ENCODE assay signal across 10 cellular contexts in the genomic region with DNA sequence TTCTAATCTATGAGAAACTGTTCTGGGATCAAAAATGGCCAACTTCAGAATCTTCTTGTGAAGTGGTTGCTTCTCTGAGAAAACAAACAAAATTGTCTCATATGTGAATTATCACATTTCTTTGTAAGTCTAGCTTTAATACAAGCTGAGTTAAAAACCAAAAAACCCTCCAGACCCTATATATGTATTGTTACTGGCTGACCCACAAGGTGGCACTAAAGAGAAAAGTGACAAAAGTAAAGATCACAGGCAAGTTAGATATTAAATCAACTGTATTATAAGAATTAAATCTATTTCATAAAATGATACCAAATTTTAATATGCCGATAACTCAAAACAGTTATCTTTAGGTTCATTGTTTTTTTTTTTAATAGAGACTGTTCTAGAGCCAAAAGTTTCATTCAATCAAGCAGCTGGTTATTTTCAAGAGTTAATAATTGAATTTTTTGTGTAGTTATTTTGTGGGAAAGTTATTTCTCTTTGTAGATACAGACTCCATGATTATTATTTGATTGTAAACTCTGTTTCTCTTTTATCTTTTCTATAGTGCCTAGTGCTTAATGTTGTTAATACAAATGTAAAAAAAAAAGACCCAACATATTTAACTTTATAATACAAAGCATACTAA. TPM values are rescaled to one million over a fixed set of nuclear protein-coding genes. Genes with fewer than 3 reads are reported as not detected.
DNase-seq lines count a peak whose midpoint lies in the region; ATAC-seq, FAIRE-seq and TF ChIP-seq lines count a peak whose summit lies in the region.
"Had no signal": no experiment of that assay in that cellular context is flagged by ENCODE, and none has a peak within 500 bp of the region (broad histone marks: within the 10 kb centered on the region; RNA-seq: fewer than 3 reads in every experiment).

No MANE protein-coding gene starts in this region.

- intact Hi-C loops in kidney (cut with DNase I): no loop called here

- peak; percentile 91 for FAIRE-seq in kidney (lab: Jason Lieb, UNC)

- H3K27me3 ChIP-seq in BE2C (peaks cover 2% of the 10 kb centered on the region), HAP-1 (ENCODE audit: low read depth) (no peaks in the 10 kb centered on the region)
- H3K27me3 ChIP-seq: right atrium auricular region had no signal

- in situ Hi-C loops in HAP-1 (cut with MboI; ENCODE audit: low sequenced_read_pairs): no loop called here

- DNase-seq in BE2C (no peak), HAP-1 (ENCODE audit: low spot score in 2 of 2) (peak; percentile 15 to 33), kidney (no peak), mucosa of gallbladder (ENCODE audit: low spot score) (no peak)
- no peak for DNase-seq in stimulated activated CD4-positive, alpha-beta T cell treated with anti-CD3 and anti-CD28 coated beads, Interleukin-4, amount 100 ng/mL, for 24 hours

- TF ChIP-seq CTCF in BE2C (IDR thresholded peaks at IDR 0.05; ENCODE audit: low read depth, low read length) (peak; percentile 54), kidney (IDR thresholded peaks at IDR 0.05; ENCODE audit: borderline replicate concordance, extremely low read depth, insufficient read depth) (peak; percentile 31)

- no peak overlapping the region for H3K9ac ChIP-seq in kidney (ENCODE audit: low read length in 2 of 2)

- H3K9me3 ChIP-seq in BE2C (no peaks in the 10 kb centered on the region), HAP-1 (no peaks in the 10 kb centered on the region), kidney (ENCODE audit: control insufficient read depth in 1 of 2, low read length in 2 of 2) (no peaks in the 10 kb centered on the region)
- H3K9me3 ChIP-seq: right atrium auricular region had no signal

- H3K4me1 ChIP-seq in BE2C (no peaks in the 10 kb centered on the region), HAP-1 (peaks cover under 1% of the 10 kb centered on the region; the same call in 1 of the 2 replicates), kidney (ENCODE audit: control insufficient read depth in 1 of 2, insufficient read depth in 1 of 2, low read depth in 1 of 2, low read length in 2 of 2) (peaks cover 3 to 21% of the 10 kb centered on the region in 2 donors)
- H3K4me1 ChIP-seq: right atrium auricular region had no signal

- H3K4me3 ChIP-seq in BE2C (ENCODE audit: low read depth, low read length) (no peak overlapping the region), HAP-1 (no peak overlapping the region), kidney (ENCODE audit: low read length in 2 of 2) (no peak overlapping the region)
- H3K4me3 ChIP-seq: right atrium auricular region had no signal

- ATAC-seq in SK-N-SH treated with all-trans-retinoic acid at 6 μM for 48 hours (peak; percentile 67; the same call in 1 of the 3 replicates), GM21576 (IDR thresholded peaks at IDR 0.05; ENCODE audit: unreplicated experiment) (no peak), GM19324 (IDR thresholded peaks at IDR 0.05; ENCODE audit: low FRiP score, unreplicated experiment) (no peak)

- H3K27ac ChIP-seq in kidney (ENCODE audit: low read depth in 2 of 2, low read length in 2 of 2): no peak overlapping the region
- H3K27ac ChIP-seq: right atrium auricular region had no signal

- H3K36me3 ChIP-seq in BE2C (no peaks in the 10 kb centered on the region), HAP-1 (replicated peaks) (no peaks in the 10 kb centered on the region), kidney (ENCODE audit: control insufficient read depth in 1 of 2, insufficient read depth in 2 of 2, low read length in 2 of 2) (peaks cover 0 to 13% of the 10 kb centered on the region in 2 donors)
- H3K36me3 ChIP-seq: right atrium auricular region had no signal

TF ChIP-seq in SK-N-SH treated with all-trans-retinoic acid at 6 μM for 48 hours, 23 proteins besides CTCF, POLR2A, EP300 and RAD21:
- TF ChIP-seq BACH2 (CRISPR knock-in tag; IDR thresholded peaks at IDR 0.05; ENCODE audit: borderline replicate concordance) (no peak), PPARA (CRISPR knock-in tag; IDR thresholded peaks at IDR 0.05; ENCODE audit: borderline replicate concordance) (no peak), ZNF8 (CRISPR knock-in tag; IDR thresholded peaks at IDR 0.05) (no peak), ARNTL (CRISPR knock-in tag; IDR thresholded peaks at IDR 0.05; ENCODE audit: borderline replicate concordance, low read depth) (no peak), ESRRG (CRISPR knock-in tag; IDR thresholded peaks at IDR 0.05) (no peak), RARB (CRISPR knock-in tag; IDR thresholded peaks at IDR 0.05) (no peak), ZFP3 (CRISPR knock-in tag; IDR thresholded peaks at IDR 0.05) (no peak), ZNF70 (CRISPR knock-in tag; IDR thresholded peaks at IDR 0.05) (no peak), ISL1 (CRISPR knock-in tag; IDR thresholded peaks at IDR 0.05) (no peak), GLIS3 (CRISPR knock-in tag; IDR thresholded peaks at IDR 0.05) (no peak), TCF4 (CRISPR knock-in tag; IDR thresholded peaks at IDR 0.05; ENCODE audit: borderline replicate concordance) (no peak), TOX (CRISPR knock-in tag; IDR thresholded peaks at IDR 0.05; ENCODE audit: borderline replicate concordance) (no peak), SNAI2 (CRISPR knock-in tag; IDR thresholded peaks at IDR 0.05) (no peak), ZC3H10 (CRISPR knock-in tag; IDR thresholded peaks at IDR 0.05) (no peak), ZNF565 (CRISPR knock-in tag; conservative IDR thresholded peaks at IDR 0.05; ENCODE audit: low read depth) (no peak)
- TF ChIP-seq, protein P1, sequence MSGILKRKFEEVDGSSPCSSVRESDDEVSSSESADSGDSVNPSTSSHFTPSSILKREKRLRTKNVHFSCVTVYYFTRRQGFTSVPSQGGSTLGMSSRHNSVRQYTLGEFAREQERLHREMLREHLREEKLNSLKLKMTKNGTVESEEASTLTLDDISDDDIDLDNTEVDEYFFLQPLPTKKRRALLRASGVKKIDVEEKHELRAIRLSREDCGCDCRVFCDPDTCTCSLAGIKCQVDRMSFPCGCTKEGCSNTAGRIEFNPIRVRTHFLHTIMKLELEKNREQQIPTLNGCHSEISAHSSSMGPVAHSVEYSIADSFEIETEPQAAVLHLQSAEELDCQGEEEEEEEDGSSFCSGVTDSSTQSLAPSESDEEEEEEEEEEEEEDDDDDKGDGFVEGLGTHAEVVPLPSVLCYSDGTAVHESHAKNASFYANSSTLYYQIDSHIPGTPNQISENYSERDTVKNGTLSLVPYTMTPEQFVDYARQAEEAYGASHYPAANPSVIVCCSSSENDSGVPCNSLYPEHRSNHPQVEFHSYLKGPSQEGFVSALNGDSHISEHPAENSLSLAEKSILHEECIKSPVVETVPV (CRISPR knock-in tag; IDR thresholded peaks at IDR 0.05): no peak
- TF ChIP-seq, protein P2, sequence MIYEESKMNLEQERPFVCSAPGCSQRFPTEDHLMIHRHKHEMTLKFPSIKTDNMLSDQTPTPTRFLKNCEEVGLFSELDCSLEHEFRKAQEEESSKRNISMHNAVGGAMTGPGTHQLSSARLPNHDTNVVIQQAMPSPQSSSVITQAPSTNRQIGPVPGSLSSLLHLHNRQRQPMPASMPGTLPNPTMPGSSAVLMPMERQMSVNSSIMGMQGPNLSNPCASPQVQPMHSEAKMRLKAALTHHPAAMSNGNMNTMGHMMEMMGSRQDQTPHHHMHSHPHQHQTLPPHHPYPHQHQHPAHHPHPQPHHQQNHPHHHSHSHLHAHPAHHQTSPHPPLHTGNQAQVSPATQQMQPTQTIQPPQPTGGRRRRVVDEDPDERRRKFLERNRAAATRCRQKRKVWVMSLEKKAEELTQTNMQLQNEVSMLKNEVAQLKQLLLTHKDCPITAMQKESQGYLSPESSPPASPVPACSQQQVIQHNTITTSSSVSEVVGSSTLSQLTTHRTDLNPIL (CRISPR knock-in tag; IDR thresholded peaks at IDR 0.05; ENCODE audit: low read depth): no peak
- TF ChIP-seq, protein P3, sequence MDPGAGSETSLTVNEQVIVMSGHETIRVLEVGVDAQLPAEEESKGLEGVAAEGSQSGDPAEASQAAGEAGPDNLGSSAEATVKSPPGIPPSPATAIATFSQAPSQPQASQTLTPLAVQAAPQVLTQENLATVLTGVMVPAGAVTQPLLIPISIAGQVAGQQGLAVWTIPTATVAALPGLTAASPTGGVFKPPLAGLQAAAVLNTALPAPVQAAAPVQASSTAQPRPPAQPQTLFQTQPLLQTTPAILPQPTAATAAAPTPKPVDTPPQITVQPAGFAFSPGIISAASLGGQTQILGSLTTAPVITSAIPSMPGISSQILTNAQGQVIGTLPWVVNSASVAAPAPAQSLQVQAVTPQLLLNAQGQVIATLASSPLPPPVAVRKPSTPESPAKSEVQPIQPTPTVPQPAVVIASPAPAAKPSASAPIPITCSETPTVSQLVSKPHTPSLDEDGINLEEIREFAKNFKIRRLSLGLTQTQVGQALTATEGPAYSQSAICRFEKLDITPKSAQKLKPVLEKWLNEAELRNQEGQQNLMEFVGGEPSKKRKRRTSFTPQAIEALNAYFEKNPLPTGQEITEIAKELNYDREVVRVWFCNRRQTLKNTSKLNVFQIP (CRISPR knock-in tag; IDR thresholded peaks at IDR 0.05; ENCODE audit: borderline replicate concordance, low read depth): no peak
- TF ChIP-seq, protein P4, sequence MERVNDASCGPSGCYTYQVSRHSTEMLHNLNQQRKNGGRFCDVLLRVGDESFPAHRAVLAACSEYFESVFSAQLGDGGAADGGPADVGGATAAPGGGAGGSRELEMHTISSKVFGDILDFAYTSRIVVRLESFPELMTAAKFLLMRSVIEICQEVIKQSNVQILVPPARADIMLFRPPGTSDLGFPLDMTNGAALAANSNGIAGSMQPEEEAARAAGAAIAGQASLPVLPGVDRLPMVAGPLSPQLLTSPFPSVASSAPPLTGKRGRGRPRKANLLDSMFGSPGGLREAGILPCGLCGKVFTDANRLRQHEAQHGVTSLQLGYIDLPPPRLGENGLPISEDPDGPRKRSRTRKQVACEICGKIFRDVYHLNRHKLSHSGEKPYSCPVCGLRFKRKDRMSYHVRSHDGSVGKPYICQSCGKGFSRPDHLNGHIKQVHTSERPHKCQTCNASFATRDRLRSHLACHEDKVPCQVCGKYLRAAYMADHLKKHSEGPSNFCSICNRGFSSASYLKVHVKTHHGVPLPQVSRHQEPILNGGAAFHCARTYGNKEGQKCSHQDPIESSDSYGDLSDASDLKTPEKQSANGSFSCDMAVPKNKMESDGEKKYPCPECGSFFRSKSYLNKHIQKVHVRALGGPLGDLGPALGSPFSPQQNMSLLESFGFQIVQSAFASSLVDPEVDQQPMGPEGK (CRISPR knock-in tag; IDR thresholded peaks at IDR 0.05; ENCODE audit: borderline replicate concordance): no peak

RNA-seq across cellular contexts. Expression of a gene that starts 7.5 kb away (rescaled TPM):
- polyA plus RNA-seq in BE2C (2012; ENCODE audit: insufficient read depth, insufficient read length, low read depth): 0.05 TPM
- total RNA-seq in kidney (18.6 TPM), mucosa of gallbladder (6.9 TPM)
- polyA plus RNA-seq in kidney (ENCODE audit: insufficient read depth, low read depth, low replicate concordance): 1.6 TPM
- total RNA-seq: LHCN-M2 had no signal

Comparison
In these comparisons a context has a peak if more than half of its experiments do, and no peak if none do; other contexts are left out.
1. DNase-seq: peak in HAP-1 (2 of 2); none in BE2C (single experiment), kidney (single experiment), stimulated activated CD4-positive, alpha-beta T cell treated with anti-CD3 and anti-CD28 coated beads, Interleukin-4, amount 100 ng/mL, for 24 hours (single experiment) and mucosa of gallbladder (single experiment).